Comparison of ENCODE assay signal across 7 cellular contexts in genomic region chr1:201999625-202000238, GRCh38. TPM values are rescaled to one million over a fixed set of nuclear protein-coding genes. Genes with fewer than 3 reads are reported as not detected.
DNase-seq lines count a peak whose midpoint lies in the region; ATAC-seq, FAIRE-seq and TF ChIP-seq lines count a peak whose summit lies in the region.

No MANE protein-coding gene starts in this region.

- H3K27me3 Mint-ChIP-seq in central memory CD8-positive, alpha-beta T cell: no peaks in the 10 kb centered on the region

- H3K9me3 ChIP-seq in liver (ENCODE audit: control insufficient read depth in 4 of 4, low read length in 3 of 4): no peaks in the 10 kb centered on the region

- no peak overlapping the region for H3K27ac Mint-ChIP-seq in central memory CD8-positive, alpha-beta T cell (ENCODE audit: low read depth)

- 66% methylated on average over 16 of the region's 16 CpGs for WGBS in liver

- ATAC-seq in central memory CD8-positive, alpha-beta T cell (replicated peaks; ENCODE audit: extremely low read depth, poor library complexity, severe bottlenecking): peak; percentile 24
- no peak for ATAC-seq in HG02884 (IDR thresholded peaks at IDR 0.05; ENCODE audit: unreplicated experiment)

- peak; percentile 77 for TF ChIP-seq CTCF in liver (IDR thresholded peaks at IDR 0.05; ENCODE audit: low read depth, low read length, missing input control)

- no peak overlapping the region for H3K9ac ChIP-seq in liver (ENCODE audit: low read depth in 1 of 2, low read length in 2 of 2)

- peak; percentile 6 for DNase-seq in GDM1 (lab: John Stamatoyannopoulos, UW)
- DNase-seq in M059J (ENCODE audit: low read depth): peak; percentile 54
- DNase-seq in RCC 7860 (ENCODE audit: low spot score): peak; percentile 65
- DNase-seq in central memory CD8-positive, alpha-beta T cell (ENCODE audit: low spot score in 2 of 2): no peak
- DNase-seq in urothelium cell line (ENCODE audit: low spot score): peak; percentile 64

- H3K4me1 ChIP-seq in liver (ENCODE audit: control insufficient read depth in 4 of 4, insufficient read depth in 4 of 4, low read length in 3 of 4): no peaks in the 10 kb centered on the region

- H3K4me3 Mint-ChIP-seq in central memory CD8-positive, alpha-beta T cell: no peak overlapping the region

- no peaks in the 10 kb centered on the region for H3K4me1 Mint-ChIP-seq in central memory CD8-positive, alpha-beta T cell

- H3K27ac ChIP-seq in liver (ENCODE audit: low read depth in 1 of 2, low read length in 2 of 2): no peak overlapping the region

- FAIRE-seq in RCC 7860 (lab: Jason Lieb, UNC) (peak; percentile 45), urothelium cell line (lab: Jason Lieb, UNC) (peak; percentile 63)

- no peaks in the 10 kb centered on the region for H3K9me3 Mint-ChIP-seq in central memory CD8-positive, alpha-beta T cell

- peak; percentile 76 to 87 for TF ChIP-seq RAD21 in liver (IDR thresholded peaks at IDR 0.05)

- no peaks in the 10 kb centered on the region for H3K27me3 ChIP-seq in liver (ENCODE audit: control insufficient read depth in 4 of 4, insufficient read depth in 4 of 4, low read length in 3 of 4)

- H3K4me3 ChIP-seq in liver (ENCODE audit: low read depth in 1 of 3, low read length in 3 of 3): no peak overlapping the region

- peaks cover 6 to 67% (median 44%) of the 10 kb centered on the region in 4 donors for H3K36me3 ChIP-seq in liver (ENCODE audit: control insufficient read depth in 4 of 4, insufficient read depth in 3 of 4, low read depth in 1 of 4, low read length in 3 of 4)

- peaks cover 49% of the 10 kb centered on the region for H3K36me3 Mint-ChIP-seq in central memory CD8-positive, alpha-beta T cell (ENCODE audit: insufficient read depth)

TF ChIP-seq in liver, 16 proteins besides CTCF, POLR2A, EP300 and RAD21:
- TF ChIP-seq RXRA (IDR thresholded peaks at IDR 0.05): peak in 1 of 2 donors; percentile 55
- TF ChIP-seq ATF3 (IDR thresholded peaks at IDR 0.05): no peak

RNA-seq across cellular contexts. Expression of gene ELF3, which starts 10.7 kb away (rescaled TPM):
- total RNA-seq in M059J (2014; rRNA removed; shearing (Covaris generic)): 0.15 and 2.3 TPM in 2 replicates
- 10 to 100 TPM; 10.1 to 38.7 TPM for total RNA-seq in liver
- 10 to 100 TPM; 22.2 to 29.0 TPM for polyA plus RNA-seq in liver

RNA-seq across cellular contexts. Expression of gene RNPEP, which starts 17.3 kb away (rescaled TPM):
- 76.3 and 119 TPM in 2 replicates for total RNA-seq in M059J (2014; rRNA removed; shearing (Covaris generic))
- 10 to 100 TPM; 18.4 to 26.5 TPM for total RNA-seq in liver
- polyA plus RNA-seq in liver: 10 to 100 TPM; 16.3 to 23.6 TPM

RNA-seq across cellular contexts. Expression of gene TIMM17A, which starts 44.4 kb away (rescaled TPM):
- 85.0 and 113 TPM in 2 replicates for total RNA-seq in M059J (2014; rRNA removed; shearing (Covaris generic))
- total RNA-seq in liver: 10 to 100 TPM; 21.1 to 43.5 TPM
- polyA plus RNA-seq in liver: 10 to 100 TPM; 58.4 to 72.1 TPM

RNA-seq across cellular contexts. Expression of gene LMOD1, which starts 53.4 kb away (rescaled TPM):
- 4.7 and 6.0 TPM in 2 replicates for total RNA-seq in M059J (2014; rRNA removed; shearing (Covaris generic))
- total RNA-seq in liver: 1 to 10 TPM in 1 of 2 donors, under 1 TPM in 1; 0.14 to 4.4 TPM
- 1 to 10 TPM in 1 of 2 donors, under 1 TPM in 1; 0.47 to 3.9 TPM for polyA plus RNA-seq in liver

Comparison
In these comparisons a context has a peak if more than half of its experiments do, and no peak if none do; other contexts are left out.
1. DNase-seq: peak in GDM1 (single experiment), M059J (single experiment), RCC 7860 (single experiment) and urothelium cell line (single experiment); none in central memory CD8-positive, alpha-beta T cell (0 of 2).